ENCODE assay signal across 33 cellular contexts in the genomic region with DNA sequence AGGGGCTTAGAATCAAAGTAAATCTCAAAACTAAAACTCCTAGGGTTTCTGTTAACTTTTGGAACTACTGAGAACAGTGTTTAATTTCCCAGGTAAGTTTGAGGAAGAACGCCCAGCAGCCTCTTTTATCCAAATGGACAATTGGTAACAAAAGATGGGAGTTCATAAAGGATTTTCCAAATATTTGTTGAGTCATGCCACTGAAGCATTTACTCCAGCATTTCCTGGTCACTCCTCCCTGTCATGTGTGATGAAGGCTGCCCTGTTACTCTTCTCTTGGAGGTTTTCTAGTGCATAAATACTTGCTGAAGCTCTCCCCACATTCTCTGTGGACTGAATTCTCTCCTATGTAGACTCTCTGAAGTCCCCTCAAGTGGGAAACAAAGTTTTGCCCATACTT. TPM values are rescaled to one million over a fixed set of nuclear protein-coding genes. Genes with fewer than 3 reads are reported as not detected.
"Had no signal": no experiment of that assay in that cellular context is flagged by ENCODE, and none has a peak within 500 bp of the region (broad histone marks: within the 10 kb centered on the region; RNA-seq: fewer than 3 reads in every experiment).

No MANE protein-coding gene starts in this region.

- H2AFZ ChIP-seq: neural progenitor cell, parathyroid adenoma had no signal

- H3K4me1 Mint-ChIP-seq: endodermal cell; mesothelial cell of epicardium; naive thymus-derived CD4-positive, alpha-beta T cell; nephron; neural progenitor cell; stimulated activated memory B cell treated with anti-CD40 and anti-IgM and Interleukin-4, amounts not matched to agents 10 μg/mL and 1 μg/mL and 100 μg/mL, for 72 hours had no signal

- DNase-seq: colonic mucosa; effector CD8-positive, alpha-beta T cell; endodermal cell; foreskin fibroblast; gastrocnemius medialis; head of caudate nucleus; kidney; left cardiac atrium; left lung; mesenchymal stem cell; mucosa of descending colon; naive thymus-derived CD4-positive, alpha-beta T cell; spleen; stimulated activated CD4-positive, alpha-beta T cell treated with anti-CD3 and anti-CD28 coated beads, Interleukin-4, amount 100 ng/mL, for 4 hours; stimulated activated naive CD8-positive, alpha-beta T cell treated with anti-CD3 and anti-CD28 coated beads, Interleukin-15, Interleukin-2, amounts not matched to agents 100 U/mL and 50 U/mL, for 24 hours; substantia nigra; testis; tibial artery had no signal

- H3K27me3 Mint-ChIP-seq: dendritic cell treated with granulocyte-macrophage colony-stimulating factor and Interleukin-4, amounts not matched to agents 40 ng/mL and 50 ng/mL, for 4 days; naive thymus-derived CD4-positive, alpha-beta T cell; progenitor cell of endocrine pancreas; stimulated activated memory B cell treated with anti-CD40 and anti-IgM and Interleukin-4, amounts not matched to agents 10 μg/mL and 1 μg/mL and 100 μg/mL, for 72 hours; type B pancreatic cell had no signal

- H3K9ac ChIP-seq: neural progenitor cell, parathyroid adenoma had no signal

- H3K27me3 ChIP-seq: colonic mucosa, left lung, neural progenitor cell, spleen, testis, tibial artery had no signal

- H3K4me2 ChIP-seq: neural progenitor cell had no signal

- H3K4me1 ChIP-seq: colonic mucosa, gastrocnemius medialis, left lung, neural progenitor cell, parathyroid adenoma, spleen, testis, tibial artery had no signal

- H3K4me3 Mint-ChIP-seq: dendritic cell treated with granulocyte-macrophage colony-stimulating factor and Interleukin-4, amounts not matched to agents 40 ng/mL and 50 ng/mL, for 4 days; endodermal cell; mesothelial cell of epicardium; naive thymus-derived CD4-positive, alpha-beta T cell; nephron; neural progenitor cell; stimulated activated memory B cell treated with anti-CD40 and anti-IgM and Interleukin-4, amounts not matched to agents 10 μg/mL and 1 μg/mL and 100 μg/mL, for 72 hours; type B pancreatic cell had no signal

- H3K27ac Mint-ChIP-seq: dendritic cell treated with granulocyte-macrophage colony-stimulating factor and Interleukin-4, amounts not matched to agents 40 ng/mL and 50 ng/mL, for 4 days; endodermal cell; mesothelial cell of epicardium; naive thymus-derived CD4-positive, alpha-beta T cell; nephron; neural progenitor cell; progenitor cell of endocrine pancreas; stimulated activated memory B cell treated with anti-CD40 and anti-IgM and Interleukin-4, amounts not matched to agents 10 μg/mL and 1 μg/mL and 100 μg/mL, for 72 hours; type B pancreatic cell had no signal

- H3K9me3 ChIP-seq: testis had no signal

- H3K4me3 ChIP-seq: colonic mucosa, left lung, mucosa of descending colon, neural progenitor cell, spleen, testis, tibial artery had no signal

- ATAC-seq: esophagus mucosa; gastrocnemius medialis; left cardiac atrium; left lung; mucosa of descending colon; naive thymus-derived CD4-positive, alpha-beta T cell; sciatic nerve; stimulated activated memory B cell treated with anti-CD40 and anti-IgM and Interleukin-4, amounts not matched to agents 10 μg/mL and 1 μg/mL and 100 μg/mL, for 72 hours; stimulated activated naive CD8-positive, alpha-beta T cell treated with anti-CD3 and anti-CD28 coated beads, Interleukin-15, Interleukin-2, amounts not matched to agents 100 U/mL and 50 U/mL, for 24 hours had no signal

- H3K27ac ChIP-seq: colonic mucosa, epithelial cell of prostate, gastrocnemius medialis, left lung, neural progenitor cell, parathyroid adenoma, spleen, testis, tibial artery had no signal

- FAIRE-seq: kidney had no signal

RNA-seq across cellular contexts. Expression of gene OR2C1, which starts 33.9 kb away (rescaled TPM):
- total RNA-seq: colonic mucosa, endodermal cell, esophagus mucosa, gastrocnemius medialis, glomerular endothelial cell, kidney, left lung, lung microvascular endothelial cell, osteoblast, skeletal muscle tissue had no signal
